Comparison of ENCODE assay signal across 12 cellular contexts in genomic region chr1:229208481-229208880, GRCh38.
"Had no signal": no experiment of that assay in that cellular context is flagged by ENCODE, and none has a peak within 500 bp of the region (broad histone marks: within the 10 kb centered on the region; RNA-seq: fewer than 3 reads in every experiment).

No MANE protein-coding gene starts in this region.

- H3K4me1 ChIP-seq: transverse colon had no signal

- DNase-seq: activated CD4-positive, alpha-beta T cell treated with anti-CD3 and anti-CD28 coated beads, Interleukin-2, amount 50 U/mL, for 4 hours; activated naive CD8-positive, alpha-beta T cell treated with anti-CD3 and anti-CD28 coated beads for 36 hours; activated T-cell treated with anti-CD3 and anti-CD28 coated beads, Interleukin-2, amount 50 U/mL, for 24 hours; anterior cingulate cortex; left cardiac atrium; naive thymus-derived CD8-positive, alpha-beta T cell; right cardiac atrium; transverse colon had no signal

- H3K9me3 ChIP-seq: neutrophil, transverse colon had no signal

- H3K4me3 ChIP-seq: lung, transverse colon had no signal

- H3K36me3 ChIP-seq: neutrophil, transverse colon had no signal

- H3K27ac ChIP-seq: neutrophil, transverse colon had no signal

- ATAC-seq: left cardiac atrium; naive thymus-derived CD8-positive, alpha-beta T cell; stimulated activated effector memory CD8-positive, alpha-beta T cell treated with anti-CD3 and anti-CD28 coated beads, Interleukin-12 subunit alpha, Interleukin-12 subunit beta, amount 100 ng/mL, for 72 hours had no signal

- FAIRE-seq: endometrium had no signal

- H3K27me3 ChIP-seq: neutrophil, transverse colon had no signal
